Comparison of ENCODE assay signal across 15 cellular contexts in the genomic region with DNA sequence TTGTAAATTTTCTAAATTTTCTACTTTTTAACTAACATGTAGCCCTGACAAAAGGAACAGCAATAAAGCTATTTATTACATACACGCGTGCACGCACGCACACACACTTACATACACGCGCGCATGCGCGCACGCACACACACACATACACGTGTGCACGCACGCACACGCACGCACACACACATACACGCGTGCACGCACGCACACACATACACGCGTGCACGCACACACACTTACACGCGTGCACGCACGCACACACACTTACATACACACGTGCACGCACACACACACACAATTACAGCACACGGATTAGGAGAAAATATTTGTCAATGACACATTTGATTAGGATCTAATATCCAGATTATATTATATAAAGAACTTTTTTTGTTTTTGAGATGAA. TPM values are rescaled to one million over a fixed set of nuclear protein-coding genes. Genes with fewer than 3 reads are reported as not detected.
DNase-seq lines count a peak whose midpoint lies in the region; ATAC-seq, FAIRE-seq and TF ChIP-seq lines count a peak whose summit lies in the region.
"Had no signal": no experiment of that assay in that cellular context is flagged by ENCODE, and none has a peak within 500 bp of the region (broad histone marks: within the 10 kb centered on the region; RNA-seq: fewer than 3 reads in every experiment).

No MANE protein-coding gene starts in this region.

- ATAC-seq in HepG2 (no peak), right lobe of liver (no peak), K562 (no peak)

- no peak for TF ChIP-seq RAD21 in HepG2 (CRISPR knock-in tag; IDR thresholded peaks at IDR 0.05)
- TF ChIP-seq RAD21 in K562 (CRISPR knock-in tag; conservative IDR thresholded peaks at IDR 0.05 in 1 of 2, IDR thresholded peaks at IDR 0.05 in 1 of 2) = no peak

- no peak overlapping the region for H2BK120ac ChIP-seq in neuronal stem cell (ENCODE audit: low read depth, low read length)

- H3K9me3 ChIP-seq in HepG2 (ENCODE audit: low read length) (no peaks in the 10 kb centered on the region), right lobe of liver (no peaks in the 10 kb centered on the region), K562 (replicated peaks; ENCODE audit: control insufficient read depth, insufficient read depth, low read depth, low read length) (no peaks in the 10 kb centered on the region), neuronal stem cell (replicated peaks in 1 of 2; ENCODE audit: control insufficient read depth in 2 of 2, insufficient read depth in 1 of 2, low read depth in 1 of 2, low read length in 2 of 2) (no peaks in the 10 kb centered on the region)

- H3K4me1 ChIP-seq in HepG2 (ENCODE audit: insufficient read depth, low read length) (no peaks in the 10 kb centered on the region), right lobe of liver (no peaks in the 10 kb centered on the region), K562 (replicated peaks in 1 of 2; ENCODE audit: control insufficient read depth in 2 of 2, insufficient read depth in 2 of 2, low read length in 2 of 2) (peaks cover 0 to 4% of the 10 kb centered on the region in 2 experiments; a peak in 1 of 5 replicates), neuronal stem cell (ENCODE audit: control insufficient read depth in 2 of 2, insufficient read depth in 1 of 2, low read depth in 1 of 2, low read length in 2 of 2) (no peaks in the 10 kb centered on the region)

- no peaks in the 10 kb centered on the region for H3K9me3 Mint-ChIP-seq in Calu3 (ENCODE audit: low read depth, unreplicated experiment)

- H3K36me3 ChIP-seq in HepG2 (replicated peaks in 1 of 2; ENCODE audit: control insufficient read depth in 1 of 2, insufficient read depth in 2 of 2, low read length in 2 of 2) (peaks cover 31 to 62% of the 10 kb centered on the region in 2 experiments; a peak in 4 of 5 replicates), right lobe of liver (peaks cover 0 to 36% (median 6%) of the 10 kb centered on the region in 4 donors), K562 (ENCODE audit: control insufficient read depth, insufficient read depth, low read length) (peaks cover 83% of the 10 kb centered on the region; the same call in 2 of the 3 replicates), neuronal stem cell (replicated peaks in 1 of 2; ENCODE audit: control insufficient read depth in 2 of 2, insufficient read depth in 2 of 2, low read length in 2 of 2) (peaks cover 38 to 84% of the 10 kb centered on the region in 2 donors)

- H4K8ac ChIP-seq in neuronal stem cell (ENCODE audit: low read depth, low read length) = no peak overlapping the region

- no peak overlapping the region for H4K91ac ChIP-seq in neuronal stem cell (ENCODE audit: low read depth, low read length, poor library complexity)

- 86% methylated on average over 29 of the region's 29 CpGs for WGBS in HepG2 (ENCODE audit: low lambda C conversion rate)
- 76% methylated on average over 27 of the region's 29 CpGs for WGBS in right lobe of liver (ENCODE audit: insufficient coverage, low coverage, low lambda C conversion rate, missing lambda C conversion rate)
- WGBS in K562 (ENCODE audit: insufficient coverage, low coverage, missing lambda C conversion rate) = 89% methylated on average over 19 of the region's 29 CpGs
- no CpG with 5 or more reads among the region's 29 CpGs for WGBS in neuronal stem cell (ENCODE audit: extremely low coverage in 2 of 2, insufficient read length in 2 of 2, insufficient replicate concordance in 1 of 2), 2 donors

- intact Hi-C loops in HepG2 (cut with micrococcal nuclease; ENCODE audit: unreplicated experiment) (no loop called here), right lobe of liver (cut with DNase I) (no loop called here), K562 (cut with micrococcal nuclease) (no loop called here), Calu3 (cut with micrococcal nuclease; ENCODE audit: unreplicated experiment) (no loop called here)

- H3K27me3 ChIP-seq in HepG2 (ENCODE audit: control insufficient read depth in 1 of 2, insufficient read depth in 2 of 2, low read length in 2 of 2) (no peaks in the 10 kb centered on the region), right lobe of liver (no peaks in the 10 kb centered on the region), K562 (ENCODE audit: control insufficient read depth in 2 of 2, insufficient read depth in 2 of 2, low read length in 2 of 2) (no peaks in the 10 kb centered on the region), neuronal stem cell (ENCODE audit: control insufficient read depth in 3 of 3, insufficient read depth in 3 of 3, low read depth in 1 of 3, low read length in 3 of 3) (no peaks in the 10 kb centered on the region)

- H2AFZ ChIP-seq in HepG2 (ENCODE audit: low read length) = no peak overlapping the region
- no peak overlapping the region for H2AFZ ChIP-seq in K562 (ENCODE audit: low read depth, low read length)
- H2AFZ ChIP-seq in neuronal stem cell (ENCODE audit: low read length) = no peak overlapping the region

- no peak overlapping the region for H3K14ac ChIP-seq in neuronal stem cell (ENCODE audit: low read length)

- H2BK15ac ChIP-seq in neuronal stem cell (ENCODE audit: low read length) = no peak overlapping the region

- H4K20me1 ChIP-seq in HepG2 (ENCODE audit: insufficient read depth, low read length) (no peaks in the 10 kb centered on the region), K562 (replicated peaks; ENCODE audit: control insufficient read depth, insufficient read depth, low read length) (no peaks in the 10 kb centered on the region; the same call in 1 of the 2 replicates)

- peaks cover 64% of the 10 kb centered on the region for H3K36me3 Mint-ChIP-seq in Calu3 (ENCODE audit: insufficient read depth, unreplicated experiment)

- H2BK5ac ChIP-seq in neuronal stem cell (ENCODE audit: low read length) = no peak overlapping the region

- no peak for TF ChIP-seq POLR2A in HepG2 (IDR thresholded peaks at IDR 0.05; ENCODE audit: insufficient read depth in 1 of 2, low read depth in 2 of 2, low read length in 2 of 2)
- no peak for TF ChIP-seq POLR2A in right lobe of liver (IDR thresholded peaks at IDR 0.05)
- no peak for TF ChIP-seq POLR2A in K562 (conservative IDR thresholded peaks at IDR 0.05)

- H3K4me3 Mint-ChIP-seq in Calu3 (ENCODE audit: low read depth, unreplicated experiment) = no peak overlapping the region
- H3K4me3 Mint-ChIP-seq: B cell; CD4-positive, alpha-beta memory T cell had no signal

- POLR2A ChIA-PET in HepG2 (lab: Yijun Ruan, JAX) = no interaction called here
- POLR2A ChIA-PET in K562 (lab: Yijun Ruan, JAX) = interaction anchor here (0.9 kb wide), 1 partner anchor 8 kb away, joined by 3 read pairs; no protein-coding TSS in a partner anchor

- no peak overlapping the region for H3K27ac ChIP-seq in HepG2 (ENCODE audit: extremely low read length, insufficient read depth, low read length)
- no peak overlapping the region for H3K27ac ChIP-seq in right lobe of liver
- H3K27ac ChIP-seq in K562 (ENCODE audit: extremely low read depth, low read depth, low read length) = no peak overlapping the region
- H3K27ac ChIP-seq in neuronal stem cell (replicated peaks; ENCODE audit: low read length) = no peak overlapping the region
- H3K27ac ChIP-seq: C4-2B had no signal

- H3K79me2 ChIP-seq in HepG2 (ENCODE audit: insufficient read depth, low read length) (no peaks in the 10 kb centered on the region), K562 (ENCODE audit: control insufficient read depth, insufficient read depth, low read length) (no peaks in the 10 kb centered on the region)

- H2AK5ac ChIP-seq in neuronal stem cell (ENCODE audit: low read depth, low read length) = no peak overlapping the region

- H3K4me2 ChIP-seq in HepG2 (ENCODE audit: low read depth, low read length) (no peak overlapping the region), K562 (ENCODE audit: insufficient read depth, low read length) (no peak overlapping the region), neuronal stem cell (ENCODE audit: insufficient read depth, low read length, poor library complexity, severe bottlenecking) (no peak overlapping the region)

- H3K4me3 ChIP-seq in HepG2 (replicated peaks in 1 of 3; ENCODE audit: insufficient read depth in 1 of 3, low read depth in 2 of 3, low read length in 3 of 3) (no peak overlapping the region), right lobe of liver (no peak overlapping the region), K562 (no peak overlapping the region), neuronal stem cell (ENCODE audit: low read length in 2 of 2) (peak overlapping the region in 1 of 2 donors; percentile 55)

- no peak overlapping the region for H3K4ac ChIP-seq in neuronal stem cell (ENCODE audit: low read length)

- no peak overlapping the region for H3K23ac ChIP-seq in neuronal stem cell (ENCODE audit: low read depth, low read length, poor library complexity)

- H3K18ac ChIP-seq in neuronal stem cell (ENCODE audit: low read length) = no peak overlapping the region

- H2BK12ac ChIP-seq in neuronal stem cell (ENCODE audit: low read length) = no peak overlapping the region

- no peaks in the 10 kb centered on the region for H3K9me1 ChIP-seq in K562 (ENCODE audit: control insufficient read depth, insufficient read depth, low read length)

- TF ChIP-seq EP300 in HepG2 (IDR thresholded peaks at IDR 0.05; ENCODE audit: low read depth in 2 of 2, low read length in 2 of 2) = no peak
- no peak for TF ChIP-seq EP300 in HepG2 (CRISPR knock-in tag; IDR thresholded peaks at IDR 0.05; ENCODE audit: borderline replicate concordance)
- no peak for TF ChIP-seq EP300 in K562 (IDR thresholded peaks at IDR 0.05; ENCODE audit: low read length)

- no peak overlapping the region for H3K27ac Mint-ChIP-seq in Calu3 (ENCODE audit: unreplicated experiment)
- H3K27ac Mint-ChIP-seq: B cell had no signal

- DNase-seq in HepG2 (ENCODE audit: low spot score) = no peak
- no peak for DNase-seq in right lobe of liver
- no peak for DNase-seq in K562 (ENCODE audit: extremely low read depth in 1 of 4, low spot score in 3 of 4)
- no peak for DNase-seq in neuronal stem cell (ENCODE audit: low spot score)
- no peak for DNase-seq in Calu3
- DNase-seq in DMS79 treated with DMSO at 0.1 percent for 48 hours (lab: John Stamatoyannopoulos, UW) = no peak
- DNase-seq in C1 segment of cervical spinal cord (lab: John Stamatoyannopoulos, UW) = no peak
- DNase-seq: CD4-positive, alpha-beta memory T cell; DMS153; DND-41; GDM1 had no signal

- in situ Hi-C loops in HepG2 (cut with HindIII; ENCODE audit: extremely low pct_ligation_motif_present, low pct_unique_long_range_greater_than_20kb) (no loop called here), K562 (cut with MboI) (no loop called here)

- CTCF ChIA-PET in HepG2 (lab: Yijun Ruan, JAX; ENCODE audit: low intra/inter-chr PET ratio, low total read pairs) (no interaction called here), K562 (lab: Yijun Ruan, JAX; ENCODE audit: low intra/inter-chr PET ratio) (no interaction called here), Calu3 (lab: Charles Lee) (no interaction called here)

- no peaks in the 10 kb centered on the region for H3K79me1 ChIP-seq in neuronal stem cell (ENCODE audit: low read depth, low read length)

- FAIRE-seq in HepG2 (lab: Jason Lieb, UNC) = no peak
- no peak for FAIRE-seq in K562 (lab: Jason Lieb, UNC)
- FAIRE-seq: A204.1, D721Med had no signal

- peaks cover 6% of the 10 kb centered on the region for H3K4me1 Mint-ChIP-seq in Calu3 (ENCODE audit: low read depth, unreplicated experiment)
- H3K4me1 Mint-ChIP-seq: B cell had no signal

- H3K9ac ChIP-seq in HepG2 (ENCODE audit: insufficient read depth, low read depth, low read length) (no peak overlapping the region), K562 (ENCODE audit: insufficient read depth in 1 of 2, low read depth in 2 of 2, low read length in 2 of 2) (no peak overlapping the region), neuronal stem cell (ENCODE audit: low read depth, low read length, poor library complexity) (peak overlapping the region; percentile 60)

- BruUV-seq in HepG2 (replicated peaks; lab: Mats Ljungman, UMichigan) (no TSS peak), K562 (replicated peaks; lab: Mats Ljungman, UMichigan) (no TSS peak), Calu3 (replicated peaks; lab: Mats Ljungman, UMichigan) (no TSS peak)

- no peak for TF ChIP-seq CTCF in HepG2 (CRISPR knock-in tag; IDR thresholded peaks at IDR 0.05)
- TF ChIP-seq CTCF in right lobe of liver (IDR thresholded peaks at IDR 0.05) = no peak
- TF ChIP-seq CTCF in K562 (IDR thresholded peaks at IDR 0.05 in 2 of 3, conservative IDR thresholded peaks at IDR 0.05 in 1 of 3; ENCODE audit: insufficient read depth in 2 of 3, low read depth in 1 of 3, low read length in 3 of 3) = no peak
- no peak for TF ChIP-seq CTCF in Calu3 (IDR thresholded peaks at IDR 0.05; ENCODE audit: unreplicated experiment)

- no peaks in the 10 kb centered on the region for H3K27me3 Mint-ChIP-seq in Calu3 (ENCODE audit: unreplicated experiment)
- H3K27me3 Mint-ChIP-seq: B cell; CD4-positive, alpha-beta memory T cell had no signal

RNA-seq across cellular contexts. Expression of a gene that starts 27.9 kb away (rescaled TPM):
- total RNA-seq in HepG2 (2016; rRNA removed; fragmentation: Illumina TruSeq; extraction: Trizol) (19.4 and 20.9 TPM in 2 replicates), right lobe of liver (1 to 10 TPM; 5.2 to 8.7 (median 7.1) TPM), K562 (2014; rRNA removed) (35.0 and 42.2 TPM in 2 replicates), K562 (2014; rRNA removed; fragmentation: Illumina TruSeq; extraction: Trizol) (8.4 and 9.7 TPM in 2 replicates), K562 (2015; rRNA removed; fragmentation: Illumina TruSeq; extraction: Trizol) (22.7 and 25.4 TPM in 2 replicates), K562 (2021) (44.8 and 49.5 TPM in 2 replicates), Calu3 (2022) (49.2 and 57.6 TPM in 2 replicates)
- total RNA-seq in HepG2 (2016; cell fraction: cytosol; rRNA removed; fragmentation: Illumina TruSeq; extraction: Trizol; ENCODE audit: low read depth) = 3.8 and 4.4 TPM in 2 replicates
- total RNA-seq in HepG2 (2016; cell fraction: insoluble cytoplasmic fraction; rRNA removed; fragmentation: Illumina TruSeq; extraction: Trizol) = 14.2 and 21.8 TPM in 2 replicates
- total RNA-seq in HepG2 (2016; cell fraction: membrane; rRNA removed; fragmentation: Illumina TruSeq; extraction: Trizol) = 8.0 TPM in 2 replicates
- 18.7 and 19.6 TPM in 2 replicates for total RNA-seq in HepG2 (2016; cell fraction: nucleus; rRNA removed; fragmentation: Illumina TruSeq; extraction: Trizol)
- polyA plus RNA-seq in HepG2 (2011; rRNA removed) (6.0 and 7.6 TPM in 2 replicates), K562 (2011; rRNA removed) (6.7 and 12.1 TPM in 2 replicates), K562 (2014; fragmentation: Illumina TruSeq; extraction: Trizol) (17.5 and 24.1 TPM in 2 replicates), K562 (2014; fragmentation: Nextera tagmentation; extraction: Ambion mirVana) (under 1 TPM; 0.14 to 0.27 TPM), K562 (2014; rRNA removed) (24.8 and 25.6 TPM in 2 replicates)
- 3.9 and 5.3 TPM in 2 replicates for polyA plus RNA-seq in HepG2 (2011; cell fraction: cytosol; rRNA removed)
- 26.9 and 32.7 TPM in 2 replicates for polyA plus RNA-seq in HepG2 (2011; cell fraction: nucleus; rRNA removed)
- polyA plus RNA-seq in HepG2 (2012) = 7.8 and 12.7 TPM in 2 replicates
- 1.3 TPM in 2 replicates for polyA plus RNA-seq in HepG2 (2016; cell fraction: cytosol; fragmentation: Illumina TruSeq; extraction: Trizol; ENCODE audit: low read depth)
- 13.2 and 17.5 TPM in 2 replicates for polyA plus RNA-seq in HepG2 (2016; cell fraction: insoluble cytoplasmic fraction; fragmentation: Illumina TruSeq; extraction: Trizol; ENCODE audit: low read depth)
- polyA plus RNA-seq in HepG2 (2016; cell fraction: membrane; fragmentation: Illumina TruSeq; extraction: Trizol; ENCODE audit: low read depth) = 2.9 and 3.7 TPM in 2 replicates
- 36.0 and 38.0 TPM in 2 replicates for polyA plus RNA-seq in HepG2 (2016; cell fraction: nucleus; fragmentation: Illumina TruSeq; extraction: Trizol; ENCODE audit: insufficient read depth, low read depth)
- polyA minus RNA-seq in HepG2 (2011; rRNA and poly(A)+ RNA removed; ENCODE audit: low replicate concordance) = 23.1 and 33.6 TPM in 2 replicates
- 9.8 and 11.1 TPM in 2 replicates for polyA minus RNA-seq in HepG2 (2011; cell fraction: cytosol; rRNA and poly(A)+ RNA removed)
- 11.6 and 13.4 TPM in 2 replicates for polyA minus RNA-seq in HepG2 (2011; cell fraction: nucleus; rRNA and poly(A)+ RNA removed)
- 29.1 and 94.8 TPM in 2 replicates for total RNA-seq in K562 (2011; cell fraction: chromatin; rRNA removed; ENCODE audit: low replicate concordance)
- total RNA-seq in K562 (2011; cell fraction: nucleolus; rRNA removed) = 57.7 and 61.7 TPM in 2 replicates
- total RNA-seq in K562 (2011; cell fraction: nucleoplasm; rRNA removed) = 33.2 and 35.2 TPM in 2 replicates
- polyA plus RNA-seq in K562 (2011; cell fraction: cytosol; rRNA removed) = 6.0 and 11.4 TPM in 2 replicates
- 37.1 and 57.1 TPM in 2 replicates for polyA plus RNA-seq in K562 (2011; cell fraction: nucleus; rRNA removed)
- polyA plus RNA-seq in K562 (2012) = 14.6 and 26.3 TPM in 2 replicates
- 9.7 and 11.1 TPM in 2 replicates for polyA minus RNA-seq in K562 (2011; rRNA and poly(A)+ RNA removed)
- polyA minus RNA-seq in K562 (2011; cell fraction: cytosol; rRNA and poly(A)+ RNA removed) = 15.8 and 19.0 TPM in 2 replicates
- 18.3 and 22.2 TPM in 2 replicates for polyA minus RNA-seq in K562 (2011; cell fraction: nucleus; rRNA and poly(A)+ RNA removed)
- 5.1 TPM for polyA plus RNA-seq in neuronal stem cell (2013, experiment 1 of 2)
- polyA plus RNA-seq in neuronal stem cell (2013, experiment 2 of 2) = 5.0 TPM

RNA-seq across cellular contexts. Expression of a gene that starts 32.4 kb away (rescaled TPM):
- total RNA-seq in HepG2 (2016; rRNA removed; fragmentation: Illumina TruSeq; extraction: Trizol) (17.6 and 21.1 TPM in 2 replicates), right lobe of liver (10 to 100 TPM in 2 of 6 experiments, 1 to 10 TPM in 4; 4.7 to 11.4 (median 6.7) TPM), K562 (2014; rRNA removed) (15.8 and 18.9 TPM in 2 replicates), K562 (2014; rRNA removed; fragmentation: Illumina TruSeq; extraction: Trizol) (24.2 and 24.7 TPM in 2 replicates), K562 (2015; rRNA removed; fragmentation: Illumina TruSeq; extraction: Trizol) (24.4 and 25.0 TPM in 2 replicates), K562 (2021) (24.6 TPM in 2 replicates), Calu3 (2022) (75.8 and 94.0 TPM in 2 replicates)
- total RNA-seq in HepG2 (2016; cell fraction: cytosol; rRNA removed; fragmentation: Illumina TruSeq; extraction: Trizol; ENCODE audit: low read depth) = 5.0 and 5.2 TPM in 2 replicates
- total RNA-seq in HepG2 (2016; cell fraction: insoluble cytoplasmic fraction; rRNA removed; fragmentation: Illumina TruSeq; extraction: Trizol) = 16.5 and 21.3 TPM in 2 replicates
- total RNA-seq in HepG2 (2016; cell fraction: membrane; rRNA removed; fragmentation: Illumina TruSeq; extraction: Trizol) = 14.9 and 15.7 TPM in 2 replicates
- total RNA-seq in HepG2 (2016; cell fraction: nucleus; rRNA removed; fragmentation: Illumina TruSeq; extraction: Trizol) = 15.9 and 20.4 TPM in 2 replicates
- polyA plus RNA-seq in HepG2 (2011; rRNA removed) (6.4 and 7.5 TPM in 2 replicates), K562 (2011; rRNA removed) (13.5 and 15.2 TPM in 2 replicates), K562 (2014; fragmentation: Illumina TruSeq; extraction: Trizol) (18.8 and 21.2 TPM in 2 replicates), K562 (2014; fragmentation: Nextera tagmentation; extraction: Ambion mirVana) (10 to 100 TPM; 12.3 to 16.6 TPM), K562 (2014; rRNA removed) (12.9 and 16.2 TPM in 2 replicates)
- 6.3 and 6.6 TPM in 2 replicates for polyA plus RNA-seq in HepG2 (2011; cell fraction: cytosol; rRNA removed)
- polyA plus RNA-seq in HepG2 (2011; cell fraction: nucleus; rRNA removed) = 2.9 and 3.0 TPM in 2 replicates
- 6.1 and 7.2 TPM in 2 replicates for polyA plus RNA-seq in HepG2 (2012)
- polyA plus RNA-seq in HepG2 (2016; cell fraction: cytosol; fragmentation: Illumina TruSeq; extraction: Trizol; ENCODE audit: low read depth) = 4.9 and 5.3 TPM in 2 replicates
- 13.2 and 14.3 TPM in 2 replicates for polyA plus RNA-seq in HepG2 (2016; cell fraction: insoluble cytoplasmic fraction; fragmentation: Illumina TruSeq; extraction: Trizol; ENCODE audit: low read depth)
- polyA plus RNA-seq in HepG2 (2016; cell fraction: membrane; fragmentation: Illumina TruSeq; extraction: Trizol; ENCODE audit: low read depth) = 9.2 TPM in 2 replicates
- polyA plus RNA-seq in HepG2 (2016; cell fraction: nucleus; fragmentation: Illumina TruSeq; extraction: Trizol; ENCODE audit: insufficient read depth, low read depth) = 20.9 and 21.2 TPM in 2 replicates
- 14.9 and 34.8 TPM in 2 replicates for polyA minus RNA-seq in HepG2 (2011; rRNA and poly(A)+ RNA removed; ENCODE audit: low replicate concordance)
- 10.7 and 11.1 TPM in 2 replicates for polyA minus RNA-seq in HepG2 (2011; cell fraction: cytosol; rRNA and poly(A)+ RNA removed)
- 5.8 and 6.5 TPM in 2 replicates for polyA minus RNA-seq in HepG2 (2011; cell fraction: nucleus; rRNA and poly(A)+ RNA removed)
- total RNA-seq in K562 (2011; cell fraction: chromatin; rRNA removed; ENCODE audit: low replicate concordance) = 16.2 and 18.6 TPM in 2 replicates
- total RNA-seq in K562 (2011; cell fraction: nucleolus; rRNA removed) = 17.1 and 17.2 TPM in 2 replicates
- total RNA-seq in K562 (2011; cell fraction: nucleoplasm; rRNA removed) = 29.4 and 43.7 TPM in 2 replicates
- polyA plus RNA-seq in K562 (2011; cell fraction: cytosol; rRNA removed) = 11.4 and 14.8 TPM in 2 replicates
- polyA plus RNA-seq in K562 (2011; cell fraction: nucleus; rRNA removed) = 3.4 and 3.6 TPM in 2 replicates
- polyA plus RNA-seq in K562 (2012) = 7.6 and 12.1 TPM in 2 replicates
- polyA minus RNA-seq in K562 (2011; rRNA and poly(A)+ RNA removed) = 25.7 and 28.6 TPM in 2 replicates
- polyA minus RNA-seq in K562 (2011; cell fraction: cytosol; rRNA and poly(A)+ RNA removed) = 17.7 and 21.7 TPM in 2 replicates
- 2.2 and 4.0 TPM in 2 replicates for polyA minus RNA-seq in K562 (2011; cell fraction: nucleus; rRNA and poly(A)+ RNA removed)
- 4.2 TPM for polyA plus RNA-seq in neuronal stem cell (2013, experiment 1 of 2)
- polyA plus RNA-seq in neuronal stem cell (2013, experiment 2 of 2) = 4.2 TPM

RNA-seq across cellular contexts. Expression of a gene that starts 46.6 kb away (rescaled TPM):
- total RNA-seq in HepG2 (2016; rRNA removed; fragmentation: Illumina TruSeq; extraction: Trizol) (805 and 1,167 TPM in 2 replicates), right lobe of liver (1,000 to 10,000 TPM in 1 of 6 experiments, 100 to 1,000 TPM in 5; 390 to 1,023 (median 604) TPM), K562 (2014; rRNA removed) (717 and 744 TPM in 2 replicates), K562 (2014; rRNA removed; fragmentation: Illumina TruSeq; extraction: Trizol) (771 and 813 TPM in 2 replicates), K562 (2015; rRNA removed; fragmentation: Illumina TruSeq; extraction: Trizol) (795 and 812 TPM in 2 replicates), K562 (2021) (697 and 765 TPM in 2 replicates), Calu3 (2022) (1,247 and 1,434 TPM in 2 replicates)
- total RNA-seq in HepG2 (2016; cell fraction: cytosol; rRNA removed; fragmentation: Illumina TruSeq; extraction: Trizol; ENCODE audit: low read depth) = 330 and 384 TPM in 2 replicates
- 802 and 1,160 TPM in 2 replicates for total RNA-seq in HepG2 (2016; cell fraction: insoluble cytoplasmic fraction; rRNA removed; fragmentation: Illumina TruSeq; extraction: Trizol)
- 388 and 438 TPM in 2 replicates for total RNA-seq in HepG2 (2016; cell fraction: membrane; rRNA removed; fragmentation: Illumina TruSeq; extraction: Trizol)
- total RNA-seq in HepG2 (2016; cell fraction: nucleus; rRNA removed; fragmentation: Illumina TruSeq; extraction: Trizol) = 473 and 495 TPM in 2 replicates
- polyA plus RNA-seq in HepG2 (2011; rRNA removed) (1,432 and 1,529 TPM in 2 replicates), K562 (2011; rRNA removed) (1,118 and 1,197 TPM in 2 replicates), K562 (2014; fragmentation: Illumina TruSeq; extraction: Trizol) (825 and 860 TPM in 2 replicates), K562 (2014; fragmentation: Nextera tagmentation; extraction: Ambion mirVana) (1,000 to 10,000 TPM in 1 of 2 experiments, 100 to 1,000 TPM in 1; 927 to 1,153 TPM), K562 (2014; rRNA removed) (533 and 624 TPM in 2 replicates)
- polyA plus RNA-seq in HepG2 (2011; cell fraction: cytosol; rRNA removed) = 1,350 and 1,708 TPM in 2 replicates
- 541 and 721 TPM in 2 replicates for polyA plus RNA-seq in HepG2 (2011; cell fraction: nucleus; rRNA removed)
- 920 and 1,315 TPM in 2 replicates for polyA plus RNA-seq in HepG2 (2012)
- polyA plus RNA-seq in HepG2 (2016; cell fraction: cytosol; fragmentation: Illumina TruSeq; extraction: Trizol; ENCODE audit: low read depth) = 299 and 343 TPM in 2 replicates
- 1,055 and 1,063 TPM in 2 replicates for polyA plus RNA-seq in HepG2 (2016; cell fraction: insoluble cytoplasmic fraction; fragmentation: Illumina TruSeq; extraction: Trizol; ENCODE audit: low read depth)
- polyA plus RNA-seq in HepG2 (2016; cell fraction: membrane; fragmentation: Illumina TruSeq; extraction: Trizol; ENCODE audit: low read depth) = 279 and 340 TPM in 2 replicates
- 688 and 691 TPM in 2 replicates for polyA plus RNA-seq in HepG2 (2016; cell fraction: nucleus; fragmentation: Illumina TruSeq; extraction: Trizol; ENCODE audit: insufficient read depth, low read depth)
- 531 and 665 TPM in 2 replicates for polyA minus RNA-seq in HepG2 (2011; rRNA and poly(A)+ RNA removed; ENCODE audit: low replicate concordance)
- 412 and 617 TPM in 2 replicates for polyA minus RNA-seq in HepG2 (2011; cell fraction: cytosol; rRNA and poly(A)+ RNA removed)
- polyA minus RNA-seq in HepG2 (2011; cell fraction: nucleus; rRNA and poly(A)+ RNA removed) = 99.5 and 162 TPM in 2 replicates
- total RNA-seq in K562 (2011; cell fraction: chromatin; rRNA removed; ENCODE audit: low replicate concordance) = 193 and 317 TPM in 2 replicates
- 188 and 214 TPM in 2 replicates for total RNA-seq in K562 (2011; cell fraction: nucleolus; rRNA removed)
- total RNA-seq in K562 (2011; cell fraction: nucleoplasm; rRNA removed) = 283 and 301 TPM in 2 replicates
- 514 and 899 TPM in 2 replicates for polyA plus RNA-seq in K562 (2011; cell fraction: cytosol; rRNA removed)
- 518 and 627 TPM in 2 replicates for polyA plus RNA-seq in K562 (2011; cell fraction: nucleus; rRNA removed)
- 1,269 and 1,358 TPM in 2 replicates for polyA plus RNA-seq in K562 (2012)
- polyA minus RNA-seq in K562 (2011; rRNA and poly(A)+ RNA removed) = 765 and 975 TPM in 2 replicates
- polyA minus RNA-seq in K562 (2011; cell fraction: cytosol; rRNA and poly(A)+ RNA removed) = 543 and 602 TPM in 2 replicates
- 77.0 and 177 TPM in 2 replicates for polyA minus RNA-seq in K562 (2011; cell fraction: nucleus; rRNA and poly(A)+ RNA removed)
- 841 TPM for polyA plus RNA-seq in neuronal stem cell (2013, experiment 1 of 2)
- 847 TPM for polyA plus RNA-seq in neuronal stem cell (2013, experiment 2 of 2)
